In the genomic region with DNA sequence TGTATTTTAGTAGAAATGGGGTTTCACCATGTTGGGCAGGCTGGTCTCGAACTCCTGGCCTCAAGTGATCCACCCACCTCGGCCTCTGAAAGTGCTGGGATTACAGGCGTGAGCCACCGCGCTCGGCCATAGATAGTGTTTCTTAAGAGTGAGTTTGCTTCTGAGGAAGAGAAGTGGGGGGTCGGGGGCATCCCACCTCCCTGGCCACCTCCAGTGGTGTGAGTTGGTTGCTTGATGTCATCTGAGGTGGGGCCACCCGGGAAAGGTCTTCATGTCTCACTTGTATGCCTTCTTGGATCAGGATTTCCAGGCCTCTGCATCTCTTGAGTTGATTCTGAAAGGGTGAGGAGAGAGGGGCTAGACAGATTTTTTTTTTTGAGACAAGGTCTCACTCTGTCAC, we compare ENCODE assay signal across 15 cellular contexts. TPM values are rescaled to one million over a fixed set of nuclear protein-coding genes. Genes with fewer than 3 reads are reported as not detected.
A peak's percentile ranks its signal among the peaks of the same experiment; 100 is the strongest.
DNase-seq lines count a peak whose midpoint lies in the region; TF ChIP-seq lines count a peak whose summit lies in the region.
"Had no signal": no experiment of that assay in that cellular context is flagged by ENCODE, and none has a peak within 500 bp of the region (broad histone marks: within the 10 kb centered on the region; RNA-seq: fewer than 3 reads in every experiment).

No MANE protein-coding gene starts in this region.

- peaks cover 10% of the 10 kb centered on the region for H3K79me1 ChIP-seq in H9 (ENCODE audit: insufficient read depth, low read depth, low read length, poor library complexity, severe bottlenecking)

- H3K23me2 ChIP-seq in H9 (ENCODE audit: insufficient read length, low read depth, low read length, poor library complexity, severe bottlenecking) = no peaks in the 10 kb centered on the region

- H3K9me3 ChIP-seq in MM.1S (replicated peaks; ENCODE audit: insufficient read depth, low read length) = no peaks in the 10 kb centered on the region
- H3K9me3 ChIP-seq in H9 (ENCODE audit: control insufficient read depth, low read depth, low read length) = no peaks in the 10 kb centered on the region

- H2AK5ac ChIP-seq in H9 (ENCODE audit: insufficient read length, low read length) = no peak overlapping the region

- no peak overlapping the region for H2BK15ac ChIP-seq in H9 (ENCODE audit: low read depth, low read length)

- no peak overlapping the region for H4K91ac ChIP-seq in H9 (ENCODE audit: insufficient read length, low read depth, low read length)

- H3K4me1 ChIP-seq in MM.1S (ENCODE audit: low read length) (peaks cover 41% of the 10 kb centered on the region), H9 (ENCODE audit: insufficient read depth, low read length) (no peaks in the 10 kb centered on the region; the same call in 1 of the 2 replicates)

- H3K27ac Mint-ChIP-seq in chondrocyte (ENCODE audit: unreplicated experiment) (no peak overlapping the region), progenitor cell of endocrine pancreas (peak overlapping the region; percentile 67), H9 (0 out of 7 replicates have a peak overlapping the region, but pooled peaks of 1 of the 3 experiments have one; percentile 35)
- H3K27ac Mint-ChIP-seq: CD4-positive, alpha-beta memory T cell had no signal

- H4K5ac ChIP-seq in H9 (ENCODE audit: insufficient read length, low read depth, low read length) = no peak overlapping the region

- H3K27ac ChIP-seq in MM.1S (ENCODE audit: low read length) (peak overlapping the region; percentile 85; the same call in 1 of the 2 replicates), H9 (ENCODE audit: insufficient read length, low read depth, low read length) (no peak overlapping the region)
- H3K27ac ChIP-seq: C4-2B had no signal

- TF ChIP-seq CTCF in MM.1S (IDR thresholded peaks at IDR 0.05; ENCODE audit: low read length) (no peak), chondrocyte (IDR thresholded peaks at IDR 0.05) (no peak), progenitor cell of endocrine pancreas (IDR thresholded peaks at IDR 0.05; ENCODE audit: unreplicated experiment) (no peak), H9 (conservative IDR thresholded peaks at IDR 0.05) (no peak)

- H3K14ac ChIP-seq in H9 (ENCODE audit: insufficient read depth, low read length) = no peak overlapping the region

- no CpG with 5 or more reads among the region's 8 CpGs for WGBS in H9 (ENCODE audit: extremely low coverage, insufficient read length, low lambda C conversion rate)

- no peaks in the 10 kb centered on the region for H3K27me3 Mint-ChIP-seq in chondrocyte (ENCODE audit: low read depth)
- no peaks in the 10 kb centered on the region for H3K27me3 Mint-ChIP-seq in progenitor cell of endocrine pancreas
- H3K27me3 Mint-ChIP-seq in H9 (ENCODE audit: low read depth) = no peaks in the 10 kb centered on the region

- H2BK5ac ChIP-seq in H9 (ENCODE audit: insufficient read length, low read length) = no peak overlapping the region

- no peaks in the 10 kb centered on the region for H3K9me2 ChIP-seq in MM.1S (replicated peaks; ENCODE audit: insufficient read depth, low read length)

- H3K79me2 ChIP-seq in MM.1S (ENCODE audit: low read length) (peaks cover 87% of the 10 kb centered on the region), H9 (ENCODE audit: insufficient read depth, low read length) (peaks cover 20% of the 10 kb centered on the region; the same call in 1 of the 2 replicates)

- H3K27me3 ChIP-seq in MM.1S (replicated peaks; ENCODE audit: insufficient read depth, low read length) (no peaks in the 10 kb centered on the region), H9 (ENCODE audit: insufficient read depth, low read length) (no peaks in the 10 kb centered on the region)

- no peak overlapping the region for H2BK12ac ChIP-seq in H9 (ENCODE audit: insufficient read length, low read depth, low read length)

- H3K4me3 Mint-ChIP-seq in chondrocyte (ENCODE audit: unreplicated experiment) = no peak overlapping the region
- no peak overlapping the region for H3K4me3 Mint-ChIP-seq in progenitor cell of endocrine pancreas (ENCODE audit: low read depth)
- no peak overlapping the region for H3K4me3 Mint-ChIP-seq in H9
- H3K4me3 Mint-ChIP-seq: CD4-positive, alpha-beta memory T cell had no signal

- DNase-seq in MM.1S (no peak), chondrocyte (ENCODE audit: low spot score) (peak; percentile 52), progenitor cell of endocrine pancreas (ENCODE audit: low spot score, unreplicated experiment) (no peak), A172 (ENCODE audit: low spot score) (no peak), H9 (no peak), RKO (ENCODE audit: low spot score) (no peak)
- DNase-seq: ACHN; CD4-positive, alpha-beta memory T cell; DMS53; DND-41; EL; GOT3; H7 had no signal

- no peak overlapping the region for H2AFZ ChIP-seq in MM.1S (ENCODE audit: low read length)
- no peak overlapping the region for H2AFZ ChIP-seq in H9 (ENCODE audit: low read length)

- H3K36me3 ChIP-seq in MM.1S (replicated peaks; ENCODE audit: insufficient read depth, low read length) = no peaks in the 10 kb centered on the region

- no peak overlapping the region for H2BK120ac ChIP-seq in H9 (ENCODE audit: low read depth, low read length, poor library complexity, severe bottlenecking)

- H3K4me2 ChIP-seq in MM.1S (ENCODE audit: low read depth, low read length) = no peak overlapping the region; the same call in 1 of the 2 replicates
- H3K4me2 ChIP-seq in H9 (ENCODE audit: insufficient read depth, insufficient read length, low read length) = no peak overlapping the region

- H3K18ac ChIP-seq in H9 (ENCODE audit: insufficient read length, low read depth, low read length) = no peak overlapping the region

- no peak overlapping the region for H3K23ac ChIP-seq in H9 (ENCODE audit: insufficient read length, low read depth, low read length)

- no peak overlapping the region for H4K8ac ChIP-seq in H9 (replicated peaks; ENCODE audit: insufficient read length, low read depth, low read length)

- H4K20me1 ChIP-seq in MM.1S (ENCODE audit: insufficient read depth, low read length) = no peaks in the 10 kb centered on the region
- peaks cover 2% of the 10 kb centered on the region for H4K20me1 ChIP-seq in H9 (ENCODE audit: control insufficient read depth, insufficient read depth, insufficient read length)

- H3K4ac ChIP-seq in H9 (ENCODE audit: low read depth, low read length) = no peak overlapping the region

- peaks cover 24% of the 10 kb centered on the region for H3F3A ChIP-seq in MM.1S (ENCODE audit: insufficient read depth, low read length)

- no peak overlapping the region for H2BK20ac ChIP-seq in H9 (ENCODE audit: low read depth, low read length, poor library complexity, severe bottlenecking)

- no peak overlapping the region for H3K4me3 ChIP-seq in MM.1S (ENCODE audit: low read length)
- H3K4me3 ChIP-seq: GM12878 had no signal

- H3K4me1 Mint-ChIP-seq in chondrocyte (ENCODE audit: low read depth) (peaks cover 14% of the 10 kb centered on the region), progenitor cell of endocrine pancreas (ENCODE audit: low read depth) (peaks cover 12% of the 10 kb centered on the region), H9 (peaks cover 32 to 44% of the 10 kb centered on the region in 2 experiments)

- H3K9ac ChIP-seq in MM.1S (ENCODE audit: low read length) (no peak overlapping the region), H9 (ENCODE audit: extremely low read depth, insufficient read length, low read length) (no peak overlapping the region)

- H3K9me3 Mint-ChIP-seq in chondrocyte (ENCODE audit: low read depth) (no peaks in the 10 kb centered on the region), progenitor cell of endocrine pancreas (ENCODE audit: low read depth) (no peaks in the 10 kb centered on the region), H9 (no peaks in the 10 kb centered on the region)

- H3K56ac ChIP-seq in H9 (ENCODE audit: insufficient read length, low read depth, low read length) = no peak overlapping the region

- no peak overlapping the region for H3T11ph ChIP-seq in H9 (ENCODE audit: low read length)

- no peaks in the 10 kb centered on the region for H3K36me3 Mint-ChIP-seq in chondrocyte (ENCODE audit: low read depth)
- H3K36me3 Mint-ChIP-seq in progenitor cell of endocrine pancreas (ENCODE audit: insufficient read depth) = no peaks in the 10 kb centered on the region
- H3K36me3 Mint-ChIP-seq in H9 (ENCODE audit: insufficient read depth in 1 of 3, low read depth in 3 of 3) = no peaks in the 10 kb centered on the region; a peak in 1 of 7 replicates
- H3K36me3 Mint-ChIP-seq: CD4-positive, alpha-beta memory T cell had no signal

RNA-seq across cellular contexts. Expression of gene AGAP1, which starts 57.1 kb away (rescaled TPM):
- total RNA-seq in chondrocyte (35.5 to 46.7 TPM (median 39.0 TPM) in 3 replicates), progenitor cell of endocrine pancreas (43.3 and 47.2 TPM in 2 replicates), H9 (2021) (24.8 and 25.8 TPM in 2 replicates)
- total RNA-seq in A172 (2014; rRNA removed; shearing (Covaris generic)) = 13.9 and 14.7 TPM in 2 replicates
